Comparison of ENCODE assay signal across 9 cellular contexts in genomic region chr4:182808673-182809416, GRCh38.
A peak's percentile ranks its signal among the peaks of the same experiment; 100 is the strongest.
DNase-seq lines count a peak whose midpoint lies in the region; ATAC-seq and TF ChIP-seq lines count a peak whose summit lies in the region.
"Had no signal": no experiment of that assay in that cellular context is flagged by ENCODE, and none has a peak within 500 bp of the region (broad histone marks: within the 10 kb centered on the region; RNA-seq: fewer than 3 reads in every experiment).

No MANE protein-coding gene starts in this region.

- H2BK5ac ChIP-seq in IMR-90 (ENCODE audit: low read depth, low read length, poor library complexity, severe bottlenecking) (no peak overlapping the region), mesendoderm (ENCODE audit: low read length) (no peak overlapping the region)

- no peak overlapping the region for H3K4me3 ChIP-seq in IMR-90 (ENCODE audit: insufficient read depth, low read depth, low read length)
- no peak overlapping the region for H3K4me3 ChIP-seq in mesendoderm (ENCODE audit: low read length)
- H3K4me3 ChIP-seq: thoracic aorta had no signal

- no peak for TF ChIP-seq RAD21 in IMR-90 (IDR thresholded peaks at IDR 0.05; ENCODE audit: low read length)

- H3K4ac ChIP-seq in IMR-90 (ENCODE audit: low read depth, low read length) (no peak overlapping the region), mesendoderm (ENCODE audit: low read depth, low read length) (no peak overlapping the region)

- H3K27ac ChIP-seq in IMR-90 (ENCODE audit: insufficient read depth, low read length) (no peak overlapping the region), mesendoderm (ENCODE audit: low read depth, low read length) (no peak overlapping the region)
- H3K27ac ChIP-seq: thoracic aorta had no signal

- H3K14ac ChIP-seq in IMR-90 (replicated peaks; ENCODE audit: low read depth, low read length): no peak overlapping the region

- CTCF ChIA-PET in IMR-90 (lab: Yijun Ruan, JAX): interaction anchor here (0.7 kb wide), 1 partner anchor 1980 kb away, joined by 3 read pairs; no protein-coding TSS in a partner anchor

- dilution Hi-C loops in IMR-90 (cut with HindIII; ENCODE audit: low sequenced_read_pairs, unreplicated experiment): no loop called here

- BruUV-seq in IMR-90 (replicated peaks; lab: Mats Ljungman, UMichigan): no TSS peak

- no peak overlapping the region for H4K91ac ChIP-seq in IMR-90 (ENCODE audit: insufficient read depth, low read depth, low read length)

- peak overlapping the region; percentile 76 for H2AK9ac ChIP-seq in IMR-90 (replicated peaks; ENCODE audit: low read depth, low read length, poor library complexity)

- no peak overlapping the region for H4K8ac ChIP-seq in IMR-90 (ENCODE audit: low read depth in 2 of 2, low read length in 2 of 2)
- H4K8ac ChIP-seq in mesendoderm (ENCODE audit: low read depth, low read length): no peak overlapping the region

- H3K23ac ChIP-seq in IMR-90 (ENCODE audit: low read depth, low read length): no peak overlapping the region
- H3K23ac ChIP-seq in mesendoderm (ENCODE audit: low read length): no peak overlapping the region

- H2BK120ac ChIP-seq in IMR-90 (ENCODE audit: low read depth, low read length) (no peak overlapping the region), mesendoderm (ENCODE audit: low read depth, low read length) (no peak overlapping the region)

- H3K4me2 ChIP-seq in IMR-90 (ENCODE audit: low read depth, low read length): no peak overlapping the region
- H3K4me2 ChIP-seq in mesendoderm (ENCODE audit: low read length): no peak overlapping the region

- WGBS in IMR-90 (ENCODE audit: extremely low coverage in 2 of 2, insufficient read length in 1 of 2), 2 experiments: 94% methylated on average over 15 of the region's 25 CpGs; no CpG with 5 or more reads in 1 of the 2 experiments
- no CpG with 5 or more reads among the region's 25 CpGs for WGBS in mesendoderm (ENCODE audit: extremely low coverage, insufficient coverage, low lambda C conversion rate)

- H3K9me3 ChIP-seq in IMR-90 (ENCODE audit: control insufficient read depth, insufficient read depth, low read length): peaks cover 4% of the 10 kb centered on the region; the same call in 1 of the 2 replicates
- H3K9me3 ChIP-seq: thoracic aorta had no signal

- H2AK5ac ChIP-seq in IMR-90 (ENCODE audit: low read depth, low read length) (no peak overlapping the region; the same call in 1 of the 2 replicates), mesendoderm (ENCODE audit: low read length) (no peak overlapping the region)

- intact Hi-C loops in IMR-90 (cut with micrococcal nuclease): loop anchor here (5.0 to 10.0 kb wide), 3 partner anchors 453 to 1242 kb away; no protein-coding TSS in a partner anchor
- intact Hi-C loops in sciatic nerve (cut with DNase I): no loop called here

- H3K56ac ChIP-seq in IMR-90 (ENCODE audit: extremely low read depth, insufficient read depth, low read length) (no peak overlapping the region), mesendoderm (ENCODE audit: low read length) (no peak overlapping the region)

- TF ChIP-seq CTCF in IMR-90 (conservative IDR thresholded peaks at IDR 0.05; ENCODE audit: low read depth, low read length): no peak

- H3K79me1 ChIP-seq in IMR-90 (ENCODE audit: low read depth in 1 of 2, low read length in 2 of 2) (0 out of 4 replicates have a peak, but pooled peaks cover 0 to 4% of the 10 kb centered on the region in 2 experiments), mesendoderm (ENCODE audit: low read length) (no peaks in the 10 kb centered on the region)

- no peak overlapping the region for H3K9ac ChIP-seq in IMR-90 (ENCODE audit: low read depth, low read length)
- H3K9ac ChIP-seq in mesendoderm (ENCODE audit: low read length): no peak overlapping the region

- H3K18ac ChIP-seq in IMR-90 (ENCODE audit: low read depth, low read length): no peak overlapping the region
- H3K18ac ChIP-seq in mesendoderm (ENCODE audit: low read length): no peak overlapping the region

- ATAC-seq in GM21576 (IDR thresholded peaks at IDR 0.05; ENCODE audit: unreplicated experiment) (peak; percentile 92), IMR-90 (ENCODE audit: low read depth) (no peak), sciatic nerve (no peak)

- POLR2A ChIA-PET in IMR-90 (lab: Charles Lee; ENCODE audit: unreplicated experiment): no interaction called here

- H3K4me1 ChIP-seq in IMR-90 (ENCODE audit: control insufficient read depth, insufficient read depth, low read length) (no peaks in the 10 kb centered on the region), mesendoderm (ENCODE audit: control insufficient read depth, low read depth, low read length) (no peaks in the 10 kb centered on the region)

- H3K36me3 ChIP-seq in IMR-90 (ENCODE audit: control insufficient read depth, insufficient read depth, low read length) (no peaks in the 10 kb centered on the region), mesendoderm (ENCODE audit: control insufficient read depth, insufficient read depth, low read length) (no peaks in the 10 kb centered on the region)
- H3K36me3 ChIP-seq: thoracic aorta had no signal

- no peaks in the 10 kb centered on the region for H3K27me3 ChIP-seq in IMR-90 (ENCODE audit: control insufficient read depth, insufficient read depth, low read length)
- H3K27me3 ChIP-seq in mesendoderm (ENCODE audit: insufficient read depth, low read length, poor library complexity): no peaks in the 10 kb centered on the region

- no peaks in the 10 kb centered on the region for H3K79me2 ChIP-seq in mesendoderm (ENCODE audit: control insufficient read depth, insufficient read depth, low read length)

- peaks cover 15% of the 10 kb centered on the region for H3K9me1 ChIP-seq in IMR-90 (ENCODE audit: insufficient read depth, low read length)

- H2AFZ ChIP-seq in IMR-90 (replicated peaks; ENCODE audit: low read length, poor library complexity): peak overlapping the region; percentile 70

- peak; percentile 80 for DNase-seq in GF-D8 (lab: John Stamatoyannopoulos, UW)
- DNase-seq in IMR-90: peak; percentile 24
- DNase-seq in activated T-cell treated with anti-CD3 and anti-CD28 coated beads for 48 hours (ENCODE audit: low read depth): peak; percentile 48
- DNase-seq in stimulated activated CD4-positive, alpha-beta T cell treated with anti-CD3 and anti-CD28 coated beads, Interleukin-2, amount 100 ng/mL, for 48 hours: peak; percentile 32 to 45
- DNase-seq in NCI-H2081 treated with DMSO at 0.1 percent for 48 hours (lab: John Stamatoyannopoulos, UW): no peak
- no peak for DNase-seq in sciatic nerve (ENCODE audit: low spot score)
- no peak for DNase-seq in mesendoderm

- in situ Hi-C loops in IMR-90 (cut with MboI; ENCODE audit: low sequenced_read_pairs): loop anchor here (10.0 to 25.0 kb wide), 3 partner anchors 344 to 1672 kb away; no protein-coding TSS in a partner anchor

- no peak for TF ChIP-seq POLR2A in IMR-90 (IDR thresholded peaks at IDR 0.05; ENCODE audit: low read depth, low read length)

- H2BK15ac ChIP-seq in IMR-90 (ENCODE audit: low read depth, low read length) (no peak overlapping the region), mesendoderm (replicated peaks; ENCODE audit: low read depth) (no peak overlapping the region)

- H4K5ac ChIP-seq in IMR-90 (ENCODE audit: low read depth, low read length) (no peak overlapping the region), mesendoderm (ENCODE audit: low read length) (no peak overlapping the region)

- H2BK20ac ChIP-seq in IMR-90 (ENCODE audit: low read depth, low read length): no peak overlapping the region

- H4K20me1 ChIP-seq in IMR-90 (ENCODE audit: insufficient read depth, low read length): no peaks in the 10 kb centered on the region

TF ChIP-seq in IMR-90, 13 proteins besides CTCF, POLR2A, EP300 and RAD21:
- TF ChIP-seq USF2 (IDR thresholded peaks at IDR 0.05; ENCODE audit: low read depth, low read length): no peak
- no peak for TF ChIP-seq BHLHE40 (IDR thresholded peaks at IDR 0.05; ENCODE audit: low read depth, low read length)
- TF ChIP-seq CEBPB (IDR thresholded peaks at IDR 0.05; ENCODE audit: low read depth, low read length): no peak
- TF ChIP-seq, protein P1, sequence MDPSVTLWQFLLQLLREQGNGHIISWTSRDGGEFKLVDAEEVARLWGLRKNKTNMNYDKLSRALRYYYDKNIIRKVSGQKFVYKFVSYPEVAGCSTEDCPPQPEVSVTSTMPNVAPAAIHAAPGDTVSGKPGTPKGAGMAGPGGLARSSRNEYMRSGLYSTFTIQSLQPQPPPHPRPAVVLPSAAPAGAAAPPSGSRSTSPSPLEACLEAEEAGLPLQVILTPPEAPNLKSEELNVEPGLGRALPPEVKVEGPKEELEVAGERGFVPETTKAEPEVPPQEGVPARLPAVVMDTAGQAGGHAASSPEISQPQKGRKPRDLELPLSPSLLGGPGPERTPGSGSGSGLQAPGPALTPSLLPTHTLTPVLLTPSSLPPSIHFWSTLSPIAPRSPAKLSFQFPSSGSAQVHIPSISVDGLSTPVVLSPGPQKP (IDR thresholded peaks at IDR 0.05; ENCODE audit: borderline replicate concordance, low read depth, low read length): no peak
- no peak for TF ChIP-seq RFX5 (IDR thresholded peaks at IDR 0.05; ENCODE audit: low read depth, low read length)
- TF ChIP-seq NFE2L2 (IDR thresholded peaks at IDR 0.05; ENCODE audit: low read depth, low read length): no peak
- no peak for TF ChIP-seq MAFK (IDR thresholded peaks at IDR 0.05; ENCODE audit: low read depth, low read length)
- TF ChIP-seq MAZ (IDR thresholded peaks at IDR 0.05; ENCODE audit: borderline replicate concordance, low read depth, low read length): no peak
- no peak for TF ChIP-seq MXI1 (IDR thresholded peaks at IDR 0.05; ENCODE audit: borderline replicate concordance, low read depth, low read length)
- no peak for TF ChIP-seq FOS (IDR thresholded peaks at IDR 0.05; ENCODE audit: low read depth, low read length)
- TF ChIP-seq RCOR1 (IDR thresholded peaks at IDR 0.05; ENCODE audit: insufficient replicate concordance, low read length): no peak

Comparison
In these comparisons a context has a peak if more than half of its experiments do, and no peak if none do; other contexts are left out.
1. DNase-seq: peak in GF-D8 (single experiment), IMR-90 (single experiment), activated T-cell treated with anti-CD3 and anti-CD28 coated beads for 48 hours (single experiment) and stimulated activated CD4-positive, alpha-beta T cell treated with anti-CD3 and anti-CD28 coated beads, Interleukin-2, amount 100 ng/mL, for 48 hours (2 of 2); none in NCI-H2081 treated with DMSO at 0.1 percent for 48 hours (single experiment), sciatic nerve (single experiment) and mesendoderm (single experiment).